8 cellular contexts compared by ENCODE assay signal in the genomic region with DNA sequence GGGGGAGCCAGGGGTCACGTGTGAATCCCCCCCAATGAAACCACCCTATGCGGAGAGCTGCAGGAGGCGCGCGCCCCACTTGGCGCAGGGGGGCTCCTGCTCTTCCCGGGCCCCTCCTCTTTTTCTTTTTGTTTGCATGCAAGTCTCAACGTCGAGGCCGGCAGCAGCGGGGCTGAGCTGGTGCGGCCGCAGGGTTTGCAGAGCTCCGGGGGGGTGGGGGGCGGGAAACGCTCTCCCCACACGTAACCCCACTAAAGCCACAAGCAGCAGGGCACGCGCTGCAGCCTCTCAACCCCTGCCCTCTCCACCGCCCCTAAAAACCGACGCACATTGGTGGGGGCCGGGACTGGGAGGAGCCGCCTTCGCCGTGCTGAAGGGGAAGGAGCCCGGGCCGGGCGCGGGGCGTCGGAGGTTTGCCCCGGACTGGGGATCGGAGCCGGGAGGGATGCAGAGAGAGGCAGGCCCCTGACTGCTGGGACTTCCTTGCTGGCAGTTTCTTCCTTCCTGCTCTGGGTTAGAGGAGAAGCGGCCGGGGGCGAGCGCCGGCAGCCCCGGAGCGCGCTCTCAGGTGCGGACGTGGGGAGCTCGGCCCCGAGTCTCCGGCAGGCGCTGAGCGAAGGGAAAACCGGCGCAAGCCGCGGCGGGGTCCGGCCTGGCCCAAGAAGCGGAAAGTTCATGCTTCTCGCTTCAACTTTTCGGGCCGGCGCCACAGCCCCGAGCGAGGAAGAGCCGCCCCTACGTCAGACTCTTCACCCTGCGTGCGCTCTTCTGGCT. TPM values are rescaled to one million over a fixed set of nuclear protein-coding genes. Genes with fewer than 3 reads are reported as not detected.
A peak's percentile ranks its signal among the peaks of the same experiment; 100 is the strongest.
DNase-seq lines count a peak whose midpoint lies in the region; ATAC-seq lines count a peak whose summit lies in the region.

No MANE protein-coding gene starts in this region.

- peaks cover 30% of the 10 kb centered on the region for H3F3A ChIP-seq in GM23248 (ENCODE audit: insufficient read depth)

- in situ Hi-C loops in GM23248 (cut with MboI) = no loop called here

- H3K36me3 ChIP-seq in GM23248 (ENCODE audit: low read depth) (peaks cover 16% of the 10 kb centered on the region), duodenal mucosa (ENCODE audit: control insufficient read depth in 1 of 2, insufficient read depth in 2 of 2, low read length in 2 of 2) (no peaks in the 10 kb centered on the region)

- H3K9ac ChIP-seq in GM23248 (peak overlapping the region; percentile 90), duodenal mucosa (ENCODE audit: low read depth in 1 of 2, low read length in 2 of 2) (peak overlapping the region; percentile 47 to 72)

- intact Hi-C loops in activated CD4-positive, alpha-beta T cell treated with anti-CD3 and anti-CD28 coated beads for 36 hours (cut with DNase I, micrococcal nuclease) = loop anchor here (5.0 to 10.0 kb wide), 2 partner anchors 105 to 1487 kb away; no protein-coding TSS in a partner anchor

- peak overlapping the region; percentile 54 for H2AFZ ChIP-seq in GM23248

- peak overlapping the region; percentile 93 for H3K27ac Mint-ChIP-seq in activated CD4-positive, alpha-beta T cell treated with anti-CD3 and anti-CD28 coated beads for 36 hours

- H4K20me1 ChIP-seq in GM23248 (ENCODE audit: insufficient read depth) = no peaks in the 10 kb centered on the region; the same call in 1 of the 2 replicates

- peaks cover 10% of the 10 kb centered on the region for H3K27me3 Mint-ChIP-seq in activated CD4-positive, alpha-beta T cell treated with anti-CD3 and anti-CD28 coated beads for 36 hours

- H3K9me2 ChIP-seq in GM23248 (ENCODE audit: insufficient read depth) = no peaks in the 10 kb centered on the region

- H3K9me3 Mint-ChIP-seq in activated CD4-positive, alpha-beta T cell treated with anti-CD3 and anti-CD28 coated beads for 36 hours (ENCODE audit: low read depth) = peaks cover 3% of the 10 kb centered on the region

- DNase-seq in ELR (ENCODE audit: low read depth) (peak; percentile 11), GM23248 (peak; percentile 76), NAMALWA (ENCODE audit: low spot score) (peak; percentile 89), medulla oblongata (ENCODE audit: extremely low spot score) (peak; percentile 12), RKO (ENCODE audit: low spot score) (no peak)
- peak; percentile 79 for DNase-seq in activated CD4-positive, alpha-beta T cell treated with anti-CD3 and anti-CD28 coated beads for 36 hours
- peak; percentile 50 to 59 for DNase-seq in stimulated activated CD8-positive, alpha-beta memory T cell treated with anti-CD3 and anti-CD28 coated beads, Interleukin-7, amount 100 ng/mL, for 1 hour (ENCODE audit: low read depth in 2 of 2)

- WGBS in GM23248 (ENCODE audit: low coverage in 1 of 2, low lambda C conversion rate in 2 of 2, missing lambda C conversion rate in 2 of 2), 2 experiments = 1% methylated on average over 42 to 60 of the region's 67 CpGs

- H3K27me3 ChIP-seq in GM23248 (replicated peaks; ENCODE audit: insufficient read depth) (no peaks in the 10 kb centered on the region), duodenal mucosa (ENCODE audit: control insufficient read depth in 1 of 2, insufficient read depth in 2 of 2, low read length in 2 of 2) (peaks cover 11 to 29% of the 10 kb centered on the region in 2 donors)

- peak overlapping the region; percentile 88 for H3K4me2 ChIP-seq in GM23248 (ENCODE audit: unreplicated experiment)

- ATAC-seq in activated CD4-positive, alpha-beta T cell treated with anti-CD3 and anti-CD28 coated beads for 36 hours = peak; percentile 12

- H3K79me2 ChIP-seq in GM23248 (ENCODE audit: insufficient read depth) = peaks cover 57% of the 10 kb centered on the region

- peak overlapping the region; percentile 91 for H3K4me3 ChIP-seq in GM23248
- peak overlapping the region; percentile 76 to 81 for H3K4me3 ChIP-seq in duodenal mucosa (ENCODE audit: low read depth in 1 of 2, low read length in 2 of 2)

- H3K27ac ChIP-seq in GM23248 (peak overlapping the region; percentile 81), duodenal mucosa (ENCODE audit: low read depth, low read length) (peak overlapping the region; percentile 71)

- CTCF ChIA-PET in activated CD4-positive, alpha-beta T cell treated with anti-CD3 and anti-CD28 coated beads for 36 hours (lab: Charles Lee) = interaction anchor here (0.6 to 1.6 kb wide), 9 partner anchors 21 to 479 kb away, joined by 3 to 4 read pairs (median 3); no protein-coding TSS in a partner anchor

- H3K4me1 Mint-ChIP-seq in activated CD4-positive, alpha-beta T cell treated with anti-CD3 and anti-CD28 coated beads for 36 hours = peaks cover 66% of the 10 kb centered on the region

- H3K4me1 ChIP-seq in GM23248 (ENCODE audit: insufficient read depth) (peaks cover 28% of the 10 kb centered on the region), duodenal mucosa (ENCODE audit: control insufficient read depth in 1 of 2, insufficient read depth in 2 of 2, low read length in 2 of 2) (peaks cover 16 to 34% of the 10 kb centered on the region in 2 donors)

- POLR2A ChIA-PET in activated CD4-positive, alpha-beta T cell treated with anti-CD3 and anti-CD28 coated beads for 36 hours (lab: Charles Lee) = interaction anchor here (0.6 to 4.2 kb wide), 26 partner anchors 11 to 215 kb away, joined by 3 to 43 read pairs (median 4); a partner anchor contains a TSS

- peaks cover 38% of the 10 kb centered on the region for H3K36me3 Mint-ChIP-seq in activated CD4-positive, alpha-beta T cell treated with anti-CD3 and anti-CD28 coated beads for 36 hours (ENCODE audit: low read depth)

- H3K9me3 ChIP-seq in GM23248 (ENCODE audit: low read depth) (no peaks in the 10 kb centered on the region), duodenal mucosa (ENCODE audit: control insufficient read depth in 1 of 2, low read length in 2 of 2) (no peaks in the 10 kb centered on the region)

- H3K4me3 Mint-ChIP-seq in activated CD4-positive, alpha-beta T cell treated with anti-CD3 and anti-CD28 coated beads for 36 hours = peak overlapping the region; percentile 76

RNA-seq across cellular contexts. Expression of a gene that starts 0.9 kb away (rescaled TPM):
- total RNA-seq in GM23248 (2014; rRNA removed; shearing (Covaris generic)) = 189 and 285 TPM in 2 replicates
- polyA plus RNA-seq in GM23248 (2016; fragmentation: Nextera tagmentation; extraction: Ambion mirVana) = 155 and 162 TPM in 2 replicates
- 100 to 1,000 TPM in 1 of 2 experiments, 10 to 100 TPM in 1; 89.6 to 108 TPM for total RNA-seq in activated CD4-positive, alpha-beta T cell treated with anti-CD3 and anti-CD28 coated beads for 36 hours
